In the genomic region with DNA sequence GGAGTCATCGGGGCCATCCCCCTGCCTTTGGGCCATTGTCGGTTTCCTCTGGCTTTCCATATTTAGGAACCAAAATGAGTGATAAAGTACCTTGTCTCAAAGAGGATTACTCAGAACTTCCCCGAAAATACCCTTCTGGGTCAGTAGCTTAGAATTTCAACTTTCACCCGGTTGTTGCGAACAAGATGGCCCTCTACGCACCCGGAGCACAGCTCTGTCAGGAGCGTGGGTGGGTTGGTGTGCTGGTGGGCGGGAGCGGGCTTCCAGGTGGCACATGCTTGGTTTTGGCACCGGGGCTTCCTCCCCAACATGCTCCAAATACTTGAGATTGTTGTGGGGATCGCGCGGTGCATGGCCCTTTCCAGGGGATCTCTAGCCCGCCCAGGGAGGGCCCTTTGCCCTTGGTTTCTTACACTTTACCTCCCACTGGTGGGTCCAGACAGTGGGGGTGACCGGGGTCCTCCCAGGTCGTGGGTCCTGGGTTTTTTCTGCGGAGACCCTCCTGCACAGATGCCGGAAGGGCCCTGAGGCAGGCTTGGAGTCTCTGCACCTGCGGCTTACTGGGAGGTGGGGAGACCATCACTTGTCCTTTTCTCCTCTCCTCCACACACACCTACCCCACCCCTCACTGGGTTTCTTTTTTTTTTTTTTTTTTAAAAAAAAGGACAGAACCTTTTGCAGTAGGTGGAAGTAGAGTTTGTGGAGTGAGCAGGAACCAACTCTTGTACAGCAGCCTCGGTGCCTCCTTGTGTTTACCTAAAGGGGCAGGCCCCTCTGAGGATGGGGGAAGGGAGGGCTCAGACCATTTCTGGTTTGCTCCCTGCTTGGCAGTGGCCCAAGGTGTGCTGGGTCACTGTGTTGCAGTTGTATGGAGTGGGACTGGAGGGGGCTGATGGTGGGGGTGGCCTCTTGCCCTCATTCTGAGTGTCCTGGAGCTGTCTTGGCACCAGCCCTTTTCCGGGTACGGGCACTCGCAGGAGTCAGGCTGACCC, we compare ENCODE assay signal across 9 cellular contexts.
A peak's percentile ranks its signal among the peaks of the same experiment; 100 is the strongest.
DNase-seq lines count a peak whose midpoint lies in the region; ATAC-seq, FAIRE-seq and TF ChIP-seq lines count a peak whose summit lies in the region.
"Had no signal": no experiment of that assay in that cellular context is flagged by ENCODE, and none has a peak within 500 bp of the region (broad histone marks: within the 10 kb centered on the region; RNA-seq: fewer than 3 reads in every experiment).

No MANE protein-coding gene starts in this region.

- no peak for TF ChIP-seq CTCF in OCI-LY7 (conservative IDR thresholded peaks at IDR 0.05; ENCODE audit: low read length)
- TF ChIP-seq CTCF in fibroblast of mammary gland (conservative IDR thresholded peaks at IDR 0.05; ENCODE audit: control insufficient read depth, insufficient read depth, low read depth, low read length), result no peak

- H4K20me1 ChIP-seq in OCI-LY7 (ENCODE audit: insufficient read depth, low read length), result 0 out of 2 replicates have a peak, but pooled peaks cover 6% of the 10 kb centered on the region

- H3K4me1 ChIP-seq in OCI-LY7 (ENCODE audit: insufficient read depth, low read length, poor library complexity, severe bottlenecking) (peaks cover 22% of the 10 kb centered on the region), small intestine (ENCODE audit: control insufficient read depth in 2 of 2, insufficient read depth in 1 of 2, low read depth in 1 of 2, low read length in 1 of 2) (peaks cover 0 to 4% of the 10 kb centered on the region in 2 donors)

- H3K27ac ChIP-seq in OCI-LY7 (ENCODE audit: low read depth, low read length, poor library complexity, severe bottlenecking) (no peak overlapping the region), small intestine (ENCODE audit: low read depth in 1 of 2, low read length in 1 of 2) (peak overlapping the region in 1 of 2 donors; percentile 28)
- H3K27ac ChIP-seq: cardiac muscle cell had no signal

- WGBS in small intestine, 3 donors, result 23 to 59% (median 41%) methylated on average over 24 of the region's 24 CpGs

- intact Hi-C loops in OCI-LY7 (cut with micrococcal nuclease; ENCODE audit: unreplicated experiment) (loop anchor here (5.0 kb wide), 1 partner anchor 209 kb away; no protein-coding TSS in a partner anchor), sciatic nerve (cut with DNase I) (loop anchor here (5.0 kb wide), 1 partner anchor 1521 kb away; no protein-coding TSS in a partner anchor)

- no peaks in the 10 kb centered on the region for H3K9me3 ChIP-seq in OCI-LY7 (ENCODE audit: low read length)
- no peaks in the 10 kb centered on the region for H3K9me3 ChIP-seq in small intestine (ENCODE audit: control insufficient read depth, low read depth)

- POLR2A ChIA-PET in OCI-LY7 (lab: Charles Lee), result no interaction called here

- no peak for TF ChIP-seq POLR2A in GM18505 (IDR thresholded peaks at IDR 0.05; ENCODE audit: borderline replicate concordance, extremely low read depth, insufficient read depth, insufficient read length)

- H3K9me2 ChIP-seq in OCI-LY7 (ENCODE audit: insufficient read depth, low read length), result no peaks in the 10 kb centered on the region

- CTCF ChIA-PET in OCI-LY7 (lab: Charles Lee; ENCODE audit: unreplicated experiment), result no interaction called here

- ATAC-seq in GM18505 (IDR thresholded peaks at IDR 0.05; ENCODE audit: unreplicated experiment) (no peak), sciatic nerve (no peak)

- peak overlapping the region; percentile 75 for H3K4me3 ChIP-seq in OCI-LY7 (ENCODE audit: low read depth, low read length, poor library complexity, severe bottlenecking)
- H3K4me3 ChIP-seq in fibroblast of mammary gland (ENCODE audit: control insufficient read depth, low read depth, low read length), result no peak overlapping the region
- peak overlapping the region in 1 of 2 donors; percentile 88 for H3K4me3 ChIP-seq in small intestine (ENCODE audit: low read depth in 1 of 2, low read length in 2 of 2)

- no peak overlapping the region for H2AFZ ChIP-seq in OCI-LY7 (ENCODE audit: low read length)

- peaks cover 20% of the 10 kb centered on the region; the same call in 1 of the 2 replicates for H3K79me2 ChIP-seq in OCI-LY7 (ENCODE audit: insufficient read depth, low read depth, low read length)

- H3K36me3 ChIP-seq in OCI-LY7 (ENCODE audit: insufficient read depth, low read length) (peaks cover 4% of the 10 kb centered on the region; the same call in 1 of the 2 replicates), small intestine (ENCODE audit: control insufficient read depth in 2 of 2, insufficient read depth in 2 of 2, low read length in 2 of 2) (no peaks in the 10 kb centered on the region)
- H3K36me3 ChIP-seq: cardiac muscle cell had no signal

- no peak for FAIRE-seq in small intestine (lab: Jason Lieb, UNC)

- H3K4me2 ChIP-seq in OCI-LY7 (ENCODE audit: low read length), result peak overlapping the region; percentile 77

- peak; percentile 8 for DNase-seq in NCI-H1092 treated with DMSO at 0.1 percent for 48 hours (lab: John Stamatoyannopoulos, UW)
- DNase-seq in NCI-H1092 (lab: John Stamatoyannopoulos, UW), result no peak
- DNase-seq in OCI-LY7 (ENCODE audit: low spot score), result peak; percentile 28
- peak; percentile 58 for DNase-seq in fibroblast of mammary gland (ENCODE audit: low read depth)
- DNase-seq in small intestine, result peak; percentile 62
- DNase-seq in NCI-H82 treated with DMSO at 0.1 percent for 48 hours (lab: John Stamatoyannopoulos, UW; ENCODE audit: unreplicated experiment), result no peak
- DNase-seq in sciatic nerve (ENCODE audit: low spot score), result no peak

- no peaks in the 10 kb centered on the region for H3K27me3 ChIP-seq in small intestine (ENCODE audit: control insufficient read depth in 2 of 2, insufficient read depth in 2 of 2, low read length in 2 of 2)

- BruUV-seq in OCI-LY7 (replicated peaks; lab: Mats Ljungman, UMichigan), result TSS peak; percentile 59

Comparison
In these comparisons a context has a peak if more than half of its experiments do, and no peak if none do; other contexts are left out.
1. DNase-seq: peak in NCI-H1092 treated with DMSO at 0.1 percent for 48 hours (single experiment), OCI-LY7 (single experiment), fibroblast of mammary gland (single experiment) and small intestine (single experiment); none in NCI-H1092 (single experiment), NCI-H82 treated with DMSO at 0.1 percent for 48 hours (single experiment) and sciatic nerve (single experiment).